ENCODE assay signal across 1 cellular context in the genomic region with DNA sequence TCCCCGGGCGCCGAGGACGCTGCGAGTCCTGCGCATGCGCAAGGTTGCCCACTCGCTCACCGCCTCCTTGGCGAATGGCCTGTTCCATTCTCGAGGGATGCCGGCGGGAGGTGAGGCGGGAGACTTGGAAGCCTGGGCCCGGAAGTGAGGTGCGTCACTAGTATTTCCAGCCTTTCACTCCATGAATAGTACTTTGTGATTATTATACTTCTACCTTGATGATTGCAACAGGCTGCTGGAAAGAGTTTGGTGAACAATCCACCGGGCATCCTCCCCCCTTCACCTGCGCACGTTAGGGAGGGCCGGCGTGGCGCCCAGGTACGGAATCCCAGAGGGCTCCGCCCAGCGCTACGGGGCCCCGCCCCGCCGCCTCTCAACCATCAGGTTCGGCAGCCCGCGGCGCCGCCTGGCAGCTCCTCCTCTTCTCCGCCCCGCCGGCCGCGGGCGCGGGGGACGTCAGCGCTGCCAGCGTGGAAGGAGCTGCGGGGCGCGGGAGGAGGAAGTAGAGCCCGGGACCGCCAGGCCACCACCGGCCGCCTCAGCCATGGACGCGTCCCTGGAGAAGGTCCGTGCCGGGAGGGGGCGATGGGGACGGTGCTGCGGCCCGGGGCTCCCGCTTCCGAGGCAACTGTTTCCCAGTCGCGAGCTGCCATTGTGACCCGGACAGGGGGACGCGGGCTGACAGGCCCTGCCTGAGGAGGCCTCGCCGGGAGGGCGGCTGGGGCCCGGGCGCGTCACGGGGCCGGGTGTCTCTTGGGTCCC.
A peak's percentile ranks its signal among the peaks of the same experiment; 100 is the strongest.
TF ChIP-seq lines count a peak whose summit lies in the region.

A gene with protein sequence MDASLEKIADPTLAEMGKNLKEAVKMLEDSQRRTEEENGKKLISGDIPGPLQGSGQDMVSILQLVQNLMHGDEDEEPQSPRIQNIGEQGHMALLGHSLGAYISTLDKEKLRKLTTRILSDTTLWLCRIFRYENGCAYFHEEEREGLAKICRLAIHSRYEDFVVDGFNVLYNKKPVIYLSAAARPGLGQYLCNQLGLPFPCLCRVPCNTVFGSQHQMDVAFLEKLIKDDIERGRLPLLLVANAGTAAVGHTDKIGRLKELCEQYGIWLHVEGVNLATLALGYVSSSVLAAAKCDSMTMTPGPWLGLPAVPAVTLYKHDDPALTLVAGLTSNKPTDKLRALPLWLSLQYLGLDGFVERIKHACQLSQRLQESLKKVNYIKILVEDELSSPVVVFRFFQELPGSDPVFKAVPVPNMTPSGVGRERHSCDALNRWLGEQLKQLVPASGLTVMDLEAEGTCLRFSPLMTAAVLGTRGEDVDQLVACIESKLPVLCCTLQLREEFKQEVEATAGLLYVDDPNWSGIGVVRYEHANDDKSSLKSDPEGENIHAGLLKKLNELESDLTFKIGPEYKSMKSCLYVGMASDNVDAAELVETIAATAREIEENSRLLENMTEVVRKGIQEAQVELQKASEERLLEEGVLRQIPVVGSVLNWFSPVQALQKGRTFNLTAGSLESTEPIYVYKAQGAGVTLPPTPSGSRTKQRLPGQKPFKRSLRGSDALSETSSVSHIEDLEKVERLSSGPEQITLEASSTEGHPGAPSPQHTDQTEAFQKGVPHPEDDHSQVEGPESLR (plus strand): TSS at position 371 of the 762 bp plus-strand sequence. CDS start 174 bp downstream, at position 545.

TF ChIP-seq in WTC11, 78 proteins besides CTCF, POLR2A, EP300 and RAD21 (continued from another document):
- TF ChIP-seq, protein P1, sequence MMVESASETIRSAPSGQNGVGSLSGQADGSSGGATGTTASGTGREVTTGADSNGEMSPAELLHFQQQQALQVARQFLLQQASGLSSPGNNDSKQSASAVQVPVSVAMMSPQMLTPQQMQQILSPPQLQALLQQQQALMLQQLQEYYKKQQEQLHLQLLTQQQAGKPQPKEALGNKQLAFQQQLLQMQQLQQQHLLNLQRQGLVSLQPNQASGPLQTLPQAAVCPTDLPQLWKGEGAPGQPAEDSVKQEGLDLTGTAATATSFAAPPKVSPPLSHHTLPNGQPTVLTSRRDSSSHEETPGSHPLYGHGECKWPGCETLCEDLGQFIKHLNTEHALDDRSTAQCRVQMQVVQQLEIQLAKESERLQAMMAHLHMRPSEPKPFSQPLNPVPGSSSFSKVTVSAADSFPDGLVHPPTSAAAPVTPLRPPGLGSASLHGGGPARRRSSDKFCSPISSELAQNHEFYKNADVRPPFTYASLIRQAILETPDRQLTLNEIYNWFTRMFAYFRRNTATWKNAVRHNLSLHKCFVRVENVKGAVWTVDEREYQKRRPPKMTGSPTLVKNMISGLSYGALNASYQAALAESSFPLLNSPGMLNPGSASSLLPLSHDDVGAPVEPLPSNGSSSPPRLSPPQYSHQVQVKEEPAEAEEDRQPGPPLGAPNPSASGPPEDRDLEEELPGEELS (CRISPR knock-in tag; IDR thresholded peaks at IDR 0.05) = peak; percentile 74; the same call in 1 of the 2 replicates
- TF ChIP-seq SP1 (CRISPR knock-in tag; conservative IDR thresholded peaks at IDR 0.05) (peak; percentile 63), TEAD4 (CRISPR knock-in tag; IDR thresholded peaks at IDR 0.05) (0 out of 2 replicates have a peak, but pooled peaks have one; percentile 42), TEAD1 (CRISPR knock-in tag; IDR thresholded peaks at IDR 0.05) (peak; percentile 69; the same call in 1 of the 2 replicates), FOXP1 (CRISPR knock-in tag; IDR thresholded peaks at IDR 0.05; ENCODE audit: borderline replicate concordance) (peak; percentile 87), MYBL2 (CRISPR knock-in tag; IDR thresholded peaks at IDR 0.05) (0 out of 2 replicates have a peak, but pooled peaks have one; percentile 68)
- TF ChIP-seq, protein P2, sequence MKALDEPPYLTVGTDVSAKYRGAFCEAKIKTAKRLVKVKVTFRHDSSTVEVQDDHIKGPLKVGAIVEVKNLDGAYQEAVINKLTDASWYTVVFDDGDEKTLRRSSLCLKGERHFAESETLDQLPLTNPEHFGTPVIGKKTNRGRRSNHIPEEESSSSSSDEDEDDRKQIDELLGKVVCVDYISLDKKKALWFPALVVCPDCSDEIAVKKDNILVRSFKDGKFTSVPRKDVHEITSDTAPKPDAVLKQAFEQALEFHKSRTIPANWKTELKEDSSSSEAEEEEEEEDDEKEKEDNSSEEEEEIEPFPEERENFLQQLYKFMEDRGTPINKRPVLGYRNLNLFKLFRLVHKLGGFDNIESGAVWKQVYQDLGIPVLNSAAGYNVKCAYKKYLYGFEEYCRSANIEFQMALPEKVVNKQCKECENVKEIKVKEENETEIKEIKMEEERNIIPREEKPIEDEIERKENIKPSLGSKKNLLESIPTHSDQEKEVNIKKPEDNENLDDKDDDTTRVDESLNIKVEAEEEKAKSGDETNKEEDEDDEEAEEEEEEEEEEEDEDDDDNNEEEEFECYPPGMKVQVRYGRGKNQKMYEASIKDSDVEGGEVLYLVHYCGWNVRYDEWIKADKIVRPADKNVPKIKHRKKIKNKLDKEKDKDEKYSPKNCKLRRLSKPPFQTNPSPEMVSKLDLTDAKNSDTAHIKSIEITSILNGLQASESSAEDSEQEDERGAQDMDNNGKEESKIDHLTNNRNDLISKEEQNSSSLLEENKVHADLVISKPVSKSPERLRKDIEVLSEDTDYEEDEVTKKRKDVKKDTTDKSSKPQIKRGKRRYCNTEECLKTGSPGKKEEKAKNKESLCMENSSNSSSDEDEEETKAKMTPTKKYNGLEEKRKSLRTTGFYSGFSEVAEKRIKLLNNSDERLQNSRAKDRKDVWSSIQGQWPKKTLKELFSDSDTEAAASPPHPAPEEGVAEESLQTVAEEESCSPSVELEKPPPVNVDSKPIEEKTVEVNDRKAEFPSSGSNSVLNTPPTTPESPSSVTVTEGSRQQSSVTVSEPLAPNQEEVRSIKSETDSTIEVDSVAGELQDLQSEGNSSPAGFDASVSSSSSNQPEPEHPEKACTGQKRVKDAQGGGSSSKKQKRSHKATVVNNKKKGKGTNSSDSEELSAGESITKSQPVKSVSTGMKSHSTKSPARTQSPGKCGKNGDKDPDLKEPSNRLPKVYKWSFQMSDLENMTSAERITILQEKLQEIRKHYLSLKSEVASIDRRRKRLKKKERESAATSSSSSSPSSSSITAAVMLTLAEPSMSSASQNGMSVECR (CRISPR knock-in tag; IDR thresholded peaks at IDR 0.05; ENCODE audit: borderline replicate concordance) = peak; percentile 88
- TF ChIP-seq, protein P3, sequence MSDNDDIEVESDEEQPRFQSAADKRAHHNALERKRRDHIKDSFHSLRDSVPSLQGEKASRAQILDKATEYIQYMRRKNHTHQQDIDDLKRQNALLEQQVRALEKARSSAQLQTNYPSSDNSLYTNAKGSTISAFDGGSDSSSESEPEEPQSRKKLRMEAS (CRISPR knock-in tag; IDR thresholded peaks at IDR 0.05) = peak; percentile 67
- TF ChIP-seq, protein P4, sequence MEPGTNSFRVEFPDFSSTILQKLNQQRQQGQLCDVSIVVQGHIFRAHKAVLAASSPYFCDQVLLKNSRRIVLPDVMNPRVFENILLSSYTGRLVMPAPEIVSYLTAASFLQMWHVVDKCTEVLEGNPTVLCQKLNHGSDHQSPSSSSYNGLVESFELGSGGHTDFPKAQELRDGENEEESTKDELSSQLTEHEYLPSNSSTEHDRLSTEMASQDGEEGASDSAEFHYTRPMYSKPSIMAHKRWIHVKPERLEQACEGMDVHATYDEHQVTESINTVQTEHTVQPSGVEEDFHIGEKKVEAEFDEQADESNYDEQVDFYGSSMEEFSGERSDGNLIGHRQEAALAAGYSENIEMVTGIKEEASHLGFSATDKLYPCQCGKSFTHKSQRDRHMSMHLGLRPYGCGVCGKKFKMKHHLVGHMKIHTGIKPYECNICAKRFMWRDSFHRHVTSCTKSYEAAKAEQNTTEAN (CRISPR knock-in tag; IDR thresholded peaks at IDR 0.05) = 0 out of 2 replicates have a peak, but pooled peaks have one; percentile 58
